In genomic region chr5:178210073-178210526, GRCh38 we compare ENCODE assay signal across 20 cellular contexts. TPM values are rescaled to one million over a fixed set of nuclear protein-coding genes. Genes with fewer than 3 reads are reported as not detected.
DNase-seq lines count a peak whose midpoint lies in the region; ATAC-seq and TF ChIP-seq lines count a peak whose summit lies in the region.
"Had no signal": no experiment of that assay in that cellular context is flagged by ENCODE, and none has a peak within 500 bp of the region (broad histone marks: within the 10 kb centered on the region; RNA-seq: fewer than 3 reads in every experiment).

No MANE protein-coding gene starts in this region.

- H2AFZ ChIP-seq in GM23338 = no peak overlapping the region

- H3K27me3 Mint-ChIP-seq in CD4-positive, CD25-positive, alpha-beta regulatory T cell = no peaks in the 10 kb centered on the region
- H3K27me3 Mint-ChIP-seq in GM23338 (ENCODE audit: insufficient read depth, low read depth, poor library complexity) = peaks cover 52% of the 10 kb centered on the region
- no peaks in the 10 kb centered on the region for H3K27me3 Mint-ChIP-seq in activated naive CD8-positive, alpha-beta T cell treated with anti-CD3 and anti-CD28 coated beads, Interleukin-2, amount 10 ng/mL, durations not matched to agents 7 days and 5 days
- H3K27me3 Mint-ChIP-seq in nephron progenitor cell (ENCODE audit: low read depth, poor library complexity) = peaks cover 6% of the 10 kb centered on the region
- no peaks in the 10 kb centered on the region for H3K27me3 Mint-ChIP-seq in CD4-positive, alpha-beta T cell
- H3K27me3 Mint-ChIP-seq: activated CD4-positive, alpha-beta memory T cell treated with anti-CD3 and anti-CD28 coated beads for 36 hours had no signal

- H3K36me3 Mint-ChIP-seq in CD4-positive, CD25-positive, alpha-beta regulatory T cell = peaks cover 36% of the 10 kb centered on the region
- H3K36me3 Mint-ChIP-seq in GM23338 (ENCODE audit: low read depth) = peaks cover 99% of the 10 kb centered on the region
- H3K36me3 Mint-ChIP-seq in activated naive CD8-positive, alpha-beta T cell treated with anti-CD3 and anti-CD28 coated beads, Interleukin-2, amount 10 ng/mL, durations not matched to agents 7 days and 5 days = peaks cover 48% of the 10 kb centered on the region
- peaks cover 76% of the 10 kb centered on the region for H3K36me3 Mint-ChIP-seq in nephron progenitor cell (ENCODE audit: low read depth)
- peaks cover 98% of the 10 kb centered on the region for H3K36me3 Mint-ChIP-seq in CD4-positive, alpha-beta T cell (ENCODE audit: low read depth)

- peaks cover 0 to 62% (median 37%) of the 10 kb centered on the region in 4 donors for H3K4me1 Mint-ChIP-seq in CD4-positive, CD25-positive, alpha-beta regulatory T cell
- H3K4me1 Mint-ChIP-seq in GM23338 = peaks cover 46% of the 10 kb centered on the region
- H3K4me1 Mint-ChIP-seq in activated naive CD8-positive, alpha-beta T cell treated with anti-CD3 and anti-CD28 coated beads, Interleukin-2, amount 10 ng/mL, durations not matched to agents 7 days and 5 days = peaks cover 36% of the 10 kb centered on the region
- peaks cover 30% of the 10 kb centered on the region for H3K4me1 Mint-ChIP-seq in nephron progenitor cell
- H3K4me1 Mint-ChIP-seq in CD4-positive, alpha-beta T cell (ENCODE audit: low read depth) = peaks cover 42% of the 10 kb centered on the region

- TF ChIP-seq CTCF in GM23338 (conservative IDR thresholded peaks at IDR 0.05; ENCODE audit: low read depth in 2 of 2) = no peak
- no peak for TF ChIP-seq CTCF in nephron progenitor cell (IDR thresholded peaks at IDR 0.05)
- no peak for TF ChIP-seq CTCF in CD4-positive, alpha-beta T cell (IDR thresholded peaks at IDR 0.05)

- H3K27ac Mint-ChIP-seq in CD4-positive, CD25-positive, alpha-beta regulatory T cell = peak overlapping the region in 2 of 3 donors; percentile 22 to 93
- H3K27ac Mint-ChIP-seq in GM23338 (peak overlapping the region; percentile 52; the same call in 1 of the 2 replicates), nephron progenitor cell (peak overlapping the region; percentile 85)
- peak overlapping the region; percentile 62 for H3K27ac Mint-ChIP-seq in activated naive CD8-positive, alpha-beta T cell treated with anti-CD3 and anti-CD28 coated beads, Interleukin-2, amount 10 ng/mL, durations not matched to agents 7 days and 5 days
- no peak overlapping the region for H3K27ac Mint-ChIP-seq in CD4-positive, alpha-beta T cell

- H4K20me1 ChIP-seq in GM23338 (replicated peaks; ENCODE audit: insufficient read depth) = peaks cover 69% of the 10 kb centered on the region

- no peak overlapping the region for H3K27ac ChIP-seq in CD4-positive, CD25-positive, alpha-beta regulatory T cell (ENCODE audit: insufficient read depth, low read length, poor library complexity, severe bottlenecking)
- peak overlapping the region; percentile 32; the same call in 1 of the 2 replicates for H3K27ac ChIP-seq in GM23338 (ENCODE audit: low read depth)
- no peak overlapping the region for H3K27ac ChIP-seq in CD4-positive, alpha-beta T cell (ENCODE audit: low read depth, low read length)
- H3K27ac ChIP-seq: foreskin keratinocyte had no signal

- intact Hi-C loops in CD4-positive, alpha-beta T cell (cut with DNase I, micrococcal nuclease) = no loop called here

- peak overlapping the region in 1 of 4 donors; percentile 44 for H3K4me3 Mint-ChIP-seq in CD4-positive, CD25-positive, alpha-beta regulatory T cell
- H3K4me3 Mint-ChIP-seq in GM23338 (no peak overlapping the region; the same call in 2 of the 3 replicates), nephron progenitor cell (no peak overlapping the region)
- no peak overlapping the region for H3K4me3 Mint-ChIP-seq in activated naive CD8-positive, alpha-beta T cell treated with anti-CD3 and anti-CD28 coated beads, Interleukin-2, amount 10 ng/mL, durations not matched to agents 7 days and 5 days
- H3K4me3 Mint-ChIP-seq in CD4-positive, alpha-beta T cell = no peak overlapping the region
- H3K4me3 Mint-ChIP-seq: activated CD4-positive, alpha-beta memory T cell treated with anti-CD3 and anti-CD28 coated beads for 36 hours had no signal

- in situ Hi-C loops in ACHN (cut with HindIII; ENCODE audit: low pct_ligation_motif_present, low pct_unique_long_range_greater_than_20kb, low sequenced_read_pairs) = no loop called here

- H3K9me3 ChIP-seq in CD4-positive, CD25-positive, alpha-beta regulatory T cell (ENCODE audit: control insufficient read depth in 2 of 2, low read length in 2 of 2) = no peaks in the 10 kb centered on the region
- H3K9me3 ChIP-seq in CD4-positive, alpha-beta T cell (ENCODE audit: control insufficient read depth, low read length) = no peaks in the 10 kb centered on the region

- POLR2A ChIA-PET in activated naive CD8-positive, alpha-beta T cell treated with anti-CD3 and anti-CD28 coated beads, Interleukin-2, amount 10 ng/mL, durations not matched to agents 7 days and 5 days (lab: Charles Lee) = interaction anchor here (1.3 kb wide), 1 partner anchor 14 kb away, joined by 3 read pairs; no protein-coding TSS in a partner anchor
- POLR2A ChIA-PET in CD4-positive, alpha-beta T cell (lab: Charles Lee) = no interaction called here

- peaks cover 90% of the 10 kb centered on the region for H3F3A ChIP-seq in GM23338 (replicated peaks; ENCODE audit: low read depth)

- no peak overlapping the region for H3K4me3 ChIP-seq in CD4-positive, CD25-positive, alpha-beta regulatory T cell (ENCODE audit: low read depth, low read length)
- no peak overlapping the region for H3K4me3 ChIP-seq in GM23338

- no peak overlapping the region for H3K4me2 ChIP-seq in GM23338

- no peak for ATAC-seq in CD4-positive, CD25-positive, alpha-beta regulatory T cell (ENCODE audit: low read depth in 2 of 2)
- ATAC-seq in GM23338 = no peak
- no peak for ATAC-seq in activated naive CD8-positive, alpha-beta T cell treated with anti-CD3 and anti-CD28 coated beads, Interleukin-2, amount 10 ng/mL, durations not matched to agents 7 days and 5 days (ENCODE audit: low read depth)
- ATAC-seq in CD4-positive, alpha-beta T cell (ENCODE audit: poor library complexity) = no peak
- ATAC-seq: foreskin keratinocyte had no signal

- H3K9me3 Mint-ChIP-seq in CD4-positive, CD25-positive, alpha-beta regulatory T cell = no peaks in the 10 kb centered on the region
- peaks cover 5% of the 10 kb centered on the region; the same call in 1 of the 3 replicates for H3K9me3 Mint-ChIP-seq in GM23338
- H3K9me3 Mint-ChIP-seq in activated naive CD8-positive, alpha-beta T cell treated with anti-CD3 and anti-CD28 coated beads, Interleukin-2, amount 10 ng/mL, durations not matched to agents 7 days and 5 days = no peaks in the 10 kb centered on the region
- no peaks in the 10 kb centered on the region for H3K9me3 Mint-ChIP-seq in nephron progenitor cell
- H3K9me3 Mint-ChIP-seq in CD4-positive, alpha-beta T cell = no peaks in the 10 kb centered on the region
- H3K9me3 Mint-ChIP-seq: activated CD4-positive, alpha-beta memory T cell treated with anti-CD3 and anti-CD28 coated beads for 36 hours had no signal

- peaks cover 87% of the 10 kb centered on the region for H3K36me3 ChIP-seq in CD4-positive, CD25-positive, alpha-beta regulatory T cell (ENCODE audit: control insufficient read depth, insufficient read depth, low read length)
- H3K36me3 ChIP-seq in GM23338 (ENCODE audit: insufficient read depth) = peaks cover 64% of the 10 kb centered on the region

- H3K79me2 ChIP-seq in GM23338 (replicated peaks; ENCODE audit: insufficient read depth) = peaks cover 41% of the 10 kb centered on the region

- H3K27me3 ChIP-seq in CD4-positive, CD25-positive, alpha-beta regulatory T cell (ENCODE audit: control insufficient read depth, insufficient read depth, low read length) = no peaks in the 10 kb centered on the region
- H3K27me3 ChIP-seq in GM23338 (ENCODE audit: insufficient read depth) = no peaks in the 10 kb centered on the region
- H3K27me3 ChIP-seq in CD4-positive, alpha-beta T cell (ENCODE audit: control insufficient read depth, insufficient read depth, low read length) = no peaks in the 10 kb centered on the region
- H3K27me3 ChIP-seq: foreskin keratinocyte had no signal

- no peaks in the 10 kb centered on the region for H3K9me2 ChIP-seq in GM23338 (ENCODE audit: insufficient read depth)

- peaks cover 30% of the 10 kb centered on the region for H3K4me1 ChIP-seq in CD4-positive, CD25-positive, alpha-beta regulatory T cell (ENCODE audit: control insufficient read depth, insufficient read depth, low read length, poor library complexity, severe bottlenecking)
- peaks cover 20% of the 10 kb centered on the region for H3K4me1 ChIP-seq in GM23338 (ENCODE audit: insufficient read depth)

- CTCF ChIA-PET in CD4-positive, alpha-beta T cell (lab: Charles Lee) = no interaction called here

- DNase-seq in CD4-positive, CD25-positive, alpha-beta regulatory T cell = no peak
- DNase-seq in GM23338 (ENCODE audit: low spot score) (peak; percentile 38), nephron progenitor cell (no peak), GM19238 (ENCODE audit: insufficient read length, low spot score) (no peak), SKM-1 treated with dmso at 0.1 percent for 144 hours (lab: John Stamatoyannopoulos, UW; ENCODE audit: unreplicated experiment) (no peak), ACHN (no peak)
- no peak for DNase-seq in activated naive CD8-positive, alpha-beta T cell treated with anti-CD3 and anti-CD28 coated beads, Interleukin-2, amount 10 ng/mL, durations not matched to agents 7 days and 5 days
- no peak for DNase-seq in CD4-positive, alpha-beta T cell
- DNase-seq: activated CD4-positive, alpha-beta memory T cell treated with anti-CD3 and anti-CD28 coated beads for 36 hours; AML-193; foreskin keratinocyte; midbrain; NCI-H1694 treated with DMSO at 0.1 percent for 48 hours; stimulated activated CD4-positive, alpha-beta T cell treated with anti-CD3 and anti-CD28 coated beads, Interleukin-2, amount 100 ng/mL, for 48 hours; SW 1271 had no signal

RNA-seq across cellular contexts. Expression of gene HNRNPAB, which starts 5.8 kb away (rescaled TPM):
- 79.5 TPM for total RNA-seq in CD4-positive, CD25-positive, alpha-beta regulatory T cell
- 10 to 100 TPM; 63.1 to 77.1 (median 64.5) TPM for polyA plus RNA-seq in CD4-positive, CD25-positive, alpha-beta regulatory T cell
- total RNA-seq in GM23338 (2014; rRNA removed; shearing (Covaris generic)) = 304 and 345 TPM in 2 replicates
- 579 and 599 TPM in 2 replicates for polyA plus RNA-seq in GM23338 (2016; fragmentation: Nextera tagmentation; extraction: Ambion mirVana)
- 100 to 1,000 TPM; 183 to 198 TPM for total RNA-seq in activated naive CD8-positive, alpha-beta T cell treated with anti-CD3 and anti-CD28 coated beads, Interleukin-2, amount 10 ng/mL, durations not matched to agents 7 days and 5 days
- 10 to 100 TPM; 63.6 to 68.9 TPM for total RNA-seq in CD4-positive, alpha-beta T cell

RNA-seq across cellular contexts. Expression of gene PHYKPL, which starts 22.5 kb away (rescaled TPM):
- total RNA-seq in CD4-positive, CD25-positive, alpha-beta regulatory T cell = 165 TPM
- polyA plus RNA-seq in CD4-positive, CD25-positive, alpha-beta regulatory T cell = 10 to 100 TPM; 41.5 to 45.5 (median 42.5) TPM
- total RNA-seq in GM23338 (2014; rRNA removed; shearing (Covaris generic)) = 12.4 and 15.9 TPM in 2 replicates
- polyA plus RNA-seq in GM23338 (2016; fragmentation: Nextera tagmentation; extraction: Ambion mirVana) = 17.8 and 20.8 TPM in 2 replicates
- 100 to 1,000 TPM; 158 to 165 TPM for total RNA-seq in activated naive CD8-positive, alpha-beta T cell treated with anti-CD3 and anti-CD28 coated beads, Interleukin-2, amount 10 ng/mL, durations not matched to agents 7 days and 5 days
- 10 to 100 TPM; 90.9 to 92.8 TPM for total RNA-seq in CD4-positive, alpha-beta T cell

RNA-seq across cellular contexts. Expression of gene GMCL2, which starts 22.9 kb away (rescaled TPM):
- total RNA-seq in CD4-positive, CD25-positive, alpha-beta regulatory T cell = not detected
- under 1 TPM in 1 of 4 donors, not detected in 3; 0.11 TPM for polyA plus RNA-seq in CD4-positive, CD25-positive, alpha-beta regulatory T cell
- total RNA-seq in GM23338 (2014; rRNA removed; shearing (Covaris generic)) = 0.07 and 0.08 TPM in 2 replicates
- not detected in 2 replicates for polyA plus RNA-seq in GM23338 (2016; fragmentation: Nextera tagmentation; extraction: Ambion mirVana)
- total RNA-seq in activated naive CD8-positive, alpha-beta T cell treated with anti-CD3 and anti-CD28 coated beads, Interleukin-2, amount 10 ng/mL, durations not matched to agents 7 days and 5 days = not detected
- total RNA-seq in CD4-positive, alpha-beta T cell = not detected
- total RNA-seq: activated CD4-positive, alpha-beta memory T cell treated with anti-CD3 and anti-CD28 coated beads for 36 hours; aorta; chondrocyte; endothelial cell of umbilical vein; foreskin keratinocyte; osteoblast; temporal lobe had no signal
- polyA plus RNA-seq: aorta, endothelial cell of umbilical vein, foreskin keratinocyte had no signal

RNA-seq across cellular contexts. Expression of gene NHP2, which starts 56.4 kb away (rescaled TPM):
- total RNA-seq in CD4-positive, CD25-positive, alpha-beta regulatory T cell = 43.7 TPM
- polyA plus RNA-seq in CD4-positive, CD25-positive, alpha-beta regulatory T cell = 100 to 1,000 TPM; 166 to 198 (median 170) TPM
- total RNA-seq in GM23338 (2014; rRNA removed; shearing (Covaris generic)) = 452 and 455 TPM in 2 replicates
- polyA plus RNA-seq in GM23338 (2016; fragmentation: Nextera tagmentation; extraction: Ambion mirVana) = 435 and 450 TPM in 2 replicates
- 100 to 1,000 TPM; 113 to 124 TPM for total RNA-seq in activated naive CD8-positive, alpha-beta T cell treated with anti-CD3 and anti-CD28 coated beads, Interleukin-2, amount 10 ng/mL, durations not matched to agents 7 days and 5 days
- 10 to 100 TPM; 42.2 to 44.5 TPM for total RNA-seq in CD4-positive, alpha-beta T cell
